In the genomic region with DNA sequence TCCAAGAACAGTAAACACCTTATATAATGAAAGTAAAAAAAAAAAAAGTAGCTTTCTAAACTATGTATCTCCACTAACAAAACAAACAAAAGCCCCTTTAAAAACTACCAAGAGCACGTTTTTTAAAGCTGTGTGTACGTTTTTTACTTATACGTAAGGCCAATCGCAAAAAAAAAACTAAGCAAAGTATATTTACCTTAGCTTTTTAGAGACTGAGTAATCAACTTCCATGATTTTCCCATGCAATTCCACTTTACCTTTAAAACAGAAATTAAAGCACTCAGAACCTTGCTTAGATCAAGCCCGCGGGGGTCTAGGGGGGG, we compare ENCODE assay signal across 1 cellular context.
TF ChIP-seq lines count a peak whose summit lies in the region.

No MANE protein-coding gene starts in this region.

TF ChIP-seq in GM23338, 12 proteins besides CTCF, POLR2A, EP300 and RAD21 (continued from another document):
- TF ChIP-seq REST (IDR thresholded peaks at IDR 0.05; ENCODE audit: unreplicated experiment) (no peak), ZNF331 (CRISPR knock-in tag; IDR thresholded peaks at IDR 0.05; ENCODE audit: low read depth) (no peak), JUNB (IDR thresholded peaks at IDR 0.05; ENCODE audit: unreplicated experiment) (no peak), CREB1 (CRISPR knock-in tag; IDR thresholded peaks at IDR 0.05; ENCODE audit: low read depth) (no peak)
